Comparison of ENCODE assay signal across 9 cellular contexts in genomic region chrX:37787353-37787869, GRCh38. TPM values are rescaled to one million over a fixed set of nuclear protein-coding genes. Genes with fewer than 3 reads are reported as not detected.
DNase-seq lines count a peak whose midpoint lies in the region; ATAC-seq and TF ChIP-seq lines count a peak whose summit lies in the region.
"Had no signal": no experiment of that assay in that cellular context is flagged by ENCODE, and none has a peak within 500 bp of the region (broad histone marks: within the 10 kb centered on the region; RNA-seq: fewer than 3 reads in every experiment).

No MANE protein-coding gene starts in this region.

- intact Hi-C loops in naive thymus-derived CD4-positive, alpha-beta T cell (cut with micrococcal nuclease), result loop anchor here (2.0 to 5.0 kb wide), 3 partner anchors 33 to 60 kb away; partner anchors contain the start of gene DYNLT3 (in 1 of the 2)

- H3K4me3 Mint-ChIP-seq in naive thymus-derived CD4-positive, alpha-beta T cell, result peak overlapping the region in 7 of 10 donors; percentile 1 to 61 (median 50)

- peaks cover 18 to 52% (median 38%) of the 10 kb centered on the region in 7 donors for H3K4me1 Mint-ChIP-seq in naive thymus-derived CD4-positive, alpha-beta T cell

- POLR2A ChIA-PET in naive thymus-derived CD4-positive, alpha-beta T cell (lab: Charles Lee), result interaction anchor here (2.5 kb wide), 1 partner anchor 11 kb away, joined by 7 read pairs; no protein-coding TSS in a partner anchor

- H3F3A ChIP-seq in Loucy (ENCODE audit: low read depth), result no peaks in the 10 kb centered on the region

- H3K9me2 ChIP-seq in Loucy (replicated peaks; ENCODE audit: low read depth, low read length), result no peaks in the 10 kb centered on the region

- no peaks in the 10 kb centered on the region for H3K79me2 ChIP-seq in Loucy (ENCODE audit: insufficient read depth, low read length)

- H3K27ac ChIP-seq in naive thymus-derived CD4-positive, alpha-beta T cell (ENCODE audit: low read depth, low read length), result no peak overlapping the region

- H2AFZ ChIP-seq in Loucy (ENCODE audit: low read length), result no peak overlapping the region

- H3K36me3 ChIP-seq in Loucy (ENCODE audit: insufficient read depth, low read length), result no peaks in the 10 kb centered on the region
- H3K36me3 ChIP-seq in naive thymus-derived CD4-positive, alpha-beta T cell (ENCODE audit: control insufficient read depth in 2 of 3, insufficient read depth in 3 of 3, low read length in 3 of 3), result no peaks in the 10 kb centered on the region

- H3K9me3 Mint-ChIP-seq in naive thymus-derived CD4-positive, alpha-beta T cell, result peaks cover 0 to 11% (median 0%) of the 10 kb centered on the region in 11 donors

- H3K9ac ChIP-seq in Loucy (ENCODE audit: low read depth, low read length, poor library complexity, severe bottlenecking), result no peak overlapping the region

- peak overlapping the region in 7 of 9 donors; percentile 3 to 86 (median 48) for H3K27ac Mint-ChIP-seq in naive thymus-derived CD4-positive, alpha-beta T cell

- peak; percentile 48 for ATAC-seq in GM19023 (IDR thresholded peaks at IDR 0.05; ENCODE audit: unreplicated experiment)
- peak; percentile 62 for ATAC-seq in HG02759 (IDR thresholded peaks at IDR 0.05; ENCODE audit: unreplicated experiment)
- ATAC-seq in naive thymus-derived CD4-positive, alpha-beta T cell, result peak; percentile 62
- ATAC-seq: SK-N-SH treated with all-trans-retinoic acid at 6 μM for 48 hours had no signal

- no peaks in the 10 kb centered on the region for H3K9me3 ChIP-seq in Loucy (ENCODE audit: insufficient read depth, low read depth, low read length)
- H3K9me3 ChIP-seq in naive thymus-derived CD4-positive, alpha-beta T cell (ENCODE audit: control insufficient read depth in 2 of 3, low read length in 3 of 3), result no peaks in the 10 kb centered on the region

- H3K4me1 ChIP-seq in Loucy (ENCODE audit: insufficient read depth, low read length, poor library complexity, severe bottlenecking), result peaks cover 29% of the 10 kb centered on the region
- peaks cover 11 to 20% of the 10 kb centered on the region in 2 donors for H3K4me1 ChIP-seq in naive thymus-derived CD4-positive, alpha-beta T cell (ENCODE audit: control insufficient read depth in 2 of 2, insufficient read depth in 2 of 2, low read length in 2 of 2)

- no peak for TF ChIP-seq CTCF in Loucy (conservative IDR thresholded peaks at IDR 0.05; ENCODE audit: low read length)

- no peak overlapping the region for H3K4me3 ChIP-seq in Loucy (ENCODE audit: low read length, poor library complexity, severe bottlenecking)
- H3K4me3 ChIP-seq in naive thymus-derived CD4-positive, alpha-beta T cell (ENCODE audit: low read length), result no peak overlapping the region

- CTCF ChIA-PET in naive thymus-derived CD4-positive, alpha-beta T cell (lab: Charles Lee), result interaction anchor here (1.2 kb wide), 1 partner anchor 38 kb away, joined by 3 read pairs; no protein-coding TSS in a partner anchor

- H3K27me3 ChIP-seq in Loucy (ENCODE audit: insufficient read depth, low read length, poor library complexity, severe bottlenecking), result no peaks in the 10 kb centered on the region
- H3K27me3 ChIP-seq in naive thymus-derived CD4-positive, alpha-beta T cell (ENCODE audit: control insufficient read depth in 2 of 2, insufficient read depth in 2 of 2, low read length in 2 of 2), result no peaks in the 10 kb centered on the region

- H3K27me3 Mint-ChIP-seq in naive thymus-derived CD4-positive, alpha-beta T cell, result no peaks in the 10 kb centered on the region

- H3K36me3 Mint-ChIP-seq in naive thymus-derived CD4-positive, alpha-beta T cell, result peaks cover 0 to 4% (median 0%) of the 10 kb centered on the region in 5 donors

- H3K4me2 ChIP-seq in Loucy (ENCODE audit: low read depth, low read length, poor library complexity, severe bottlenecking), result peak overlapping the region; percentile 64

- H4K20me1 ChIP-seq in Loucy (ENCODE audit: insufficient read depth, low read length, poor library complexity, severe bottlenecking), result no peaks in the 10 kb centered on the region

- DNase-seq in naive thymus-derived CD4-positive, alpha-beta T cell, result no peak
- DNase-seq in DMS153 treated with DMSO at 0.1 percent for 48 hours (lab: John Stamatoyannopoulos, UW; ENCODE audit: unreplicated experiment) (no peak), kidney glomerular epithelial cell (lab: John Stamatoyannopoulos, UW) (no peak), DMS79 treated with DMSO at 0.1 percent for 48 hours (lab: John Stamatoyannopoulos, UW) (no peak), nucleus accumbens (lab: John Stamatoyannopoulos, UW) (no peak)

RNA-seq across cellular contexts. Expression of gene CYBB, which starts 7.6 kb away (rescaled TPM):
- total RNA-seq in naive thymus-derived CD4-positive, alpha-beta T cell, result 100 to 1,000 TPM in 1 of 5 experiments, 10 to 100 TPM in 1, 1 to 10 TPM in 2, not detected in 1; 7.8 to 223 (median 15.7) TPM
- polyA plus RNA-seq in naive thymus-derived CD4-positive, alpha-beta T cell, result under 1 TPM; 0.33 to 0.38 TPM

RNA-seq across cellular contexts. Expression of gene DYNLT3, which starts 60.0 kb away (rescaled TPM):
- 10 to 100 TPM; 13.8 to 39.3 (median 25.8) TPM for total RNA-seq in naive thymus-derived CD4-positive, alpha-beta T cell
- 10 to 100 TPM; 23.1 to 42.1 TPM for polyA plus RNA-seq in naive thymus-derived CD4-positive, alpha-beta T cell
